8 cellular contexts compared by ENCODE assay signal in genomic region chr1:26705227-26705626, GRCh38. TPM values are rescaled to one million over a fixed set of nuclear protein-coding genes. Genes with fewer than 3 reads are reported as not detected.
DNase-seq lines count a peak whose midpoint lies in the region; ATAC-seq, FAIRE-seq and TF ChIP-seq lines count a peak whose summit lies in the region.
"Not testable (repeated sequence)": the region's sequence is repeated elsewhere in the genome, so short reads cannot be mapped to it uniquely, and the experiment has no call there.

No MANE protein-coding gene starts in this region.

- not testable (repeated sequence) for H3K27ac ChIP-seq in BLaER1 treated with 17β-estradiol and CSF1 and Interleukin-3, amounts not matched to agents 10 nM and 100 nM; neural progenitor cell
- peak overlapping the region; percentile 52; the same call in 1 of the 2 replicates for H3K27ac ChIP-seq in HCT116 (ENCODE audit: low read depth, low read length)
- peak overlapping the region; percentile 90 for H3K27ac ChIP-seq in PC-9
- peak overlapping the region; percentile 50 for H3K27ac ChIP-seq in colonic mucosa
- peak overlapping the region; percentile 72 for H3K27ac ChIP-seq in HepG2 (ENCODE audit: extremely low read length, insufficient read depth, low read length)

- H3K27ac Mint-ChIP-seq in activated CD8-positive, alpha-beta T cell treated with anti-CD3 and anti-CD28 coated beads for 36 hours = peak overlapping the region; percentile 85
- H3K27ac Mint-ChIP-seq in neural progenitor cell = not testable (repeated sequence)
- H3K27ac Mint-ChIP-seq in stimulated activated naive CD8-positive, alpha-beta T cell treated with anti-CD3 and anti-CD28 coated beads, Interleukin-15, Interleukin-2, amounts not matched to agents 100 ng/mL and 50 ng/mL, for 24 hours = peak overlapping the region; percentile 83

- not testable (repeated sequence) for BruUV-seq in HCT116 (replicated peaks; lab: Mats Ljungman, UMichigan); PC-9 (replicated peaks; lab: Mats Ljungman, UMichigan); HepG2 (replicated peaks; lab: Mats Ljungman, UMichigan)

- peaks cover 63% of the 10 kb centered on the region for H3F3A ChIP-seq in PC-9 (ENCODE audit: insufficient read depth, low read depth)
- not testable (repeated sequence) for H3F3A ChIP-seq in neural progenitor cell (ENCODE audit: low read depth)

- not testable (repeated sequence) for TF ChIP-seq EP300 in HepG2 (IDR thresholded peaks at IDR 0.05; ENCODE audit: low read depth in 2 of 2, low read length in 2 of 2); HepG2 (CRISPR knock-in tag; IDR thresholded peaks at IDR 0.05; ENCODE audit: borderline replicate concordance)

- not testable (repeated sequence) for H3K9me3 Mint-ChIP-seq in activated CD8-positive, alpha-beta T cell treated with anti-CD3 and anti-CD28 coated beads for 36 hours; neural progenitor cell; stimulated activated naive CD8-positive, alpha-beta T cell treated with anti-CD3 and anti-CD28 coated beads, Interleukin-15, Interleukin-2, amounts not matched to agents 100 ng/mL and 50 ng/mL, for 24 hours

- in situ Hi-C loops in HepG2 (cut with HindIII; ENCODE audit: extremely low pct_ligation_motif_present, low pct_unique_long_range_greater_than_20kb) = not testable (repeated sequence)

- H4K20me1 ChIP-seq in BLaER1 treated with 17β-estradiol and CSF1 and Interleukin-3, amounts not matched to agents 10 nM and 100 nM = peaks cover 99 to 100% (median 100%) of the 10 kb centered on the region in 11 experiments
- H4K20me1 ChIP-seq in HCT116 (ENCODE audit: insufficient read depth) = peaks cover 33% of the 10 kb centered on the region; the same call in 1 of the 2 replicates
- H4K20me1 ChIP-seq in PC-9 (ENCODE audit: insufficient read depth) = not testable (repeated sequence)
- H4K20me1 ChIP-seq in HepG2 (ENCODE audit: insufficient read depth, low read length) = peaks cover 35% of the 10 kb centered on the region
- H4K20me1 ChIP-seq in neural progenitor cell (ENCODE audit: low read depth) = peaks cover 100% of the 10 kb centered on the region

- POLR2A ChIA-PET in HCT116 (lab: Charles Lee) = not testable (repeated sequence)
- POLR2A ChIA-PET in PC-9 (lab: Charles Lee; ENCODE audit: unreplicated experiment) (interaction anchor here (1.2 kb wide), 1 partner anchor 12 kb away, joined by 5 read pairs; no protein-coding TSS in a partner anchor), HepG2 (lab: Yijun Ruan, JAX) (interaction anchor here (1.6 to 6.3 kb wide), 4 partner anchors 8 to 80 kb away, joined by 5 to 44 read pairs (median 16); no protein-coding TSS in a partner anchor)
- POLR2A ChIA-PET in activated CD8-positive, alpha-beta T cell treated with anti-CD3 and anti-CD28 coated beads for 36 hours (lab: Charles Lee) = interaction anchor here (0.6 to 15.4 kb wide), 11 partner anchors 8 to 1121 kb away, joined by 3 to 283 read pairs (median 9); partner anchors contain the start of gene PIGV

- peak overlapping the region; percentile 68 to 95 (median 89) for H3K4me2 ChIP-seq in BLaER1 treated with 17β-estradiol and CSF1 and Interleukin-3, amounts not matched to agents 10 nM and 100 nM
- H3K4me2 ChIP-seq in HCT116 (ENCODE audit: low read length) (peak overlapping the region; percentile 65), PC-9 (peak overlapping the region; percentile 99), HepG2 (ENCODE audit: low read depth, low read length) (peak overlapping the region; percentile 76), neural progenitor cell (peak overlapping the region; percentile 58)

- not testable (repeated sequence) for H2AFZ ChIP-seq in HCT116 (ENCODE audit: low read depth, low read length, poor library complexity, severe bottlenecking); PC-9; HepG2 (ENCODE audit: low read length); neural progenitor cell (replicated peaks)

- H3K27me3 Mint-ChIP-seq in activated CD8-positive, alpha-beta T cell treated with anti-CD3 and anti-CD28 coated beads for 36 hours; neural progenitor cell (ENCODE audit: insufficient read depth, low read depth); stimulated activated naive CD8-positive, alpha-beta T cell treated with anti-CD3 and anti-CD28 coated beads, Interleukin-15, Interleukin-2, amounts not matched to agents 100 ng/mL and 50 ng/mL, for 24 hours: not testable (repeated sequence)

- H3K36me3 Mint-ChIP-seq in activated CD8-positive, alpha-beta T cell treated with anti-CD3 and anti-CD28 coated beads for 36 hours (ENCODE audit: low read depth) = peaks cover 49% of the 10 kb centered on the region
- H3K36me3 Mint-ChIP-seq in neural progenitor cell = peaks cover 26% of the 10 kb centered on the region
- H3K36me3 Mint-ChIP-seq in stimulated activated naive CD8-positive, alpha-beta T cell treated with anti-CD3 and anti-CD28 coated beads, Interleukin-15, Interleukin-2, amounts not matched to agents 100 ng/mL and 50 ng/mL, for 24 hours (ENCODE audit: low read depth) = peaks cover 41% of the 10 kb centered on the region

- intact Hi-C loops in HCT116 (cut with micrococcal nuclease); PC-9 (cut with micrococcal nuclease; ENCODE audit: unreplicated experiment); activated CD8-positive, alpha-beta T cell treated with anti-CD3 and anti-CD28 coated beads for 36 hours (cut with micrococcal nuclease); colonic mucosa (cut with DNase I); HepG2 (cut with micrococcal nuclease; ENCODE audit: unreplicated experiment): not testable (repeated sequence)

- not testable (repeated sequence) for H3K4me3 Mint-ChIP-seq in activated CD8-positive, alpha-beta T cell treated with anti-CD3 and anti-CD28 coated beads for 36 hours; neural progenitor cell; stimulated activated naive CD8-positive, alpha-beta T cell treated with anti-CD3 and anti-CD28 coated beads, Interleukin-15, Interleukin-2, amounts not matched to agents 100 ng/mL and 50 ng/mL, for 24 hours

- not testable (repeated sequence) for TF ChIP-seq POLR2A in HCT116 (IDR thresholded peaks at IDR 0.05; ENCODE audit: borderline replicate concordance, extremely low read depth, insufficient read depth, insufficient read length); HepG2 (IDR thresholded peaks at IDR 0.05; ENCODE audit: insufficient read depth in 1 of 2, low read depth in 2 of 2, low read length in 2 of 2)

- not testable (repeated sequence) for H3K9ac ChIP-seq in BLaER1 treated with 17β-estradiol and CSF1 and Interleukin-3, amounts not matched to agents 10 nM and 100 nM; colonic mucosa (ENCODE audit: low read depth in 2 of 2, low read length in 2 of 2); HepG2 (ENCODE audit: insufficient read depth, low read depth, low read length); neural progenitor cell
- H3K9ac ChIP-seq in HCT116 (ENCODE audit: low read length) = 0 out of 2 replicates have a peak overlapping the region, but pooled peaks have one; percentile 1

- not testable (repeated sequence) for H3K27me3 ChIP-seq in BLaER1 treated with 17β-estradiol and CSF1 and Interleukin-3, amounts not matched to agents 10 nM and 100 nM; HCT116 (ENCODE audit: insufficient read depth, low read length); PC-9 (ENCODE audit: insufficient read depth, low read depth); colonic mucosa; HepG2 (ENCODE audit: control insufficient read depth in 1 of 2, insufficient read depth in 2 of 2, low read length in 2 of 2); neural progenitor cell

- H3K9me2 ChIP-seq in HCT116 (ENCODE audit: insufficient read depth); PC-9 (ENCODE audit: insufficient read depth): not testable (repeated sequence)

- WGBS in HepG2 (ENCODE audit: low lambda C conversion rate) = 77% methylated on average over 4 of the region's 4 CpGs

- H3K4me1 ChIP-seq in BLaER1 treated with 17β-estradiol and CSF1 and Interleukin-3, amounts not matched to agents 10 nM and 100 nM = peaks cover 78 to 86% (median 80%) of the 10 kb centered on the region in 10 experiments
- H3K4me1 ChIP-seq in HCT116 (ENCODE audit: control insufficient read depth in 1 of 2, insufficient read depth in 2 of 2, low read length in 2 of 2) (peaks cover 45 to 66% of the 10 kb centered on the region in 2 experiments), PC-9 (replicated peaks; ENCODE audit: insufficient read depth) (peaks cover 75% of the 10 kb centered on the region), colonic mucosa (peaks cover 38% of the 10 kb centered on the region), HepG2 (ENCODE audit: insufficient read depth, low read length) (peaks cover 78% of the 10 kb centered on the region), neural progenitor cell (peaks cover 57% of the 10 kb centered on the region)

- RAD21 ChIA-PET in HCT116 (lab: Charles Lee; ENCODE audit: low non-redundant PET in 1 of 2, low total read pairs in 2 of 2, uncharacterized antibody in 2 of 2, unreplicated experiment in 2 of 2) = not testable (repeated sequence)

- not testable (repeated sequence) for H3K4me3 ChIP-seq in BLaER1 treated with 17β-estradiol and CSF1 and Interleukin-3, amounts not matched to agents 10 nM and 100 nM; HCT116 (replicated peaks in 1 of 2; ENCODE audit: low read depth in 1 of 2, low read length in 2 of 2); colonic mucosa; HepG2 (replicated peaks in 1 of 3; ENCODE audit: insufficient read depth in 1 of 3, low read depth in 2 of 3, low read length in 3 of 3); neural progenitor cell
- H3K4me3 ChIP-seq in PC-9 = peak overlapping the region; percentile 27; the same call in 1 of the 2 replicates

- H3K79me2 ChIP-seq in HCT116 (ENCODE audit: insufficient read depth, low read length) (peaks cover 98% of the 10 kb centered on the region), PC-9 (ENCODE audit: low read depth) (peaks cover 91% of the 10 kb centered on the region), HepG2 (ENCODE audit: insufficient read depth, low read length) (peaks cover 91% of the 10 kb centered on the region), neural progenitor cell (ENCODE audit: low read depth) (peaks cover 100% of the 10 kb centered on the region)

- CTCF ChIA-PET in HCT116 (lab: Charles Lee); HepG2 (lab: Yijun Ruan, JAX; ENCODE audit: low intra/inter-chr PET ratio, low total read pairs): not testable (repeated sequence)
- CTCF ChIA-PET in PC-9 (lab: Charles Lee) = interaction anchor here (0.7 to 1.2 kb wide), 3 partner anchors 14 to 144 kb away, joined by 3 to 7 read pairs (median 3); no protein-coding TSS in a partner anchor
- CTCF ChIA-PET in activated CD8-positive, alpha-beta T cell treated with anti-CD3 and anti-CD28 coated beads for 36 hours (lab: Charles Lee) = interaction anchor here (1.4 to 11.2 kb wide), 3 partner anchors 23 to 103 kb away, joined by 3 to 126 read pairs (median 36); partner anchors contain the start of gene PIGV

- peaks cover 33% of the 10 kb centered on the region for H3K4me1 Mint-ChIP-seq in activated CD8-positive, alpha-beta T cell treated with anti-CD3 and anti-CD28 coated beads for 36 hours (ENCODE audit: low read depth)
- peaks cover 27% of the 10 kb centered on the region for H3K4me1 Mint-ChIP-seq in neural progenitor cell
- H3K4me1 Mint-ChIP-seq in stimulated activated naive CD8-positive, alpha-beta T cell treated with anti-CD3 and anti-CD28 coated beads, Interleukin-15, Interleukin-2, amounts not matched to agents 100 ng/mL and 50 ng/mL, for 24 hours (ENCODE audit: low read depth) = not testable (repeated sequence)

- H3K36me3 ChIP-seq in BLaER1 treated with 17β-estradiol and CSF1 and Interleukin-3, amounts not matched to agents 10 nM and 100 nM = peaks cover 16 to 90% (median 69%) of the 10 kb centered on the region in 11 experiments
- H3K36me3 ChIP-seq in HCT116 (ENCODE audit: control insufficient read depth in 1 of 2, insufficient read depth in 2 of 2, low read length in 2 of 2); PC-9 (ENCODE audit: low read depth); colonic mucosa; HepG2 (replicated peaks in 1 of 2; ENCODE audit: control insufficient read depth in 1 of 2, insufficient read depth in 2 of 2, low read length in 2 of 2); neural progenitor cell: not testable (repeated sequence)

- TF ChIP-seq RAD21 in HCT116 (IDR thresholded peaks at IDR 0.05; ENCODE audit: low read depth); HepG2 (CRISPR knock-in tag; IDR thresholded peaks at IDR 0.05): not testable (repeated sequence)

- not testable (repeated sequence) for TF ChIP-seq CTCF in HCT116 (IDR thresholded peaks at IDR 0.05 in 2 of 3, conservative IDR thresholded peaks at IDR 0.05 in 1 of 3; ENCODE audit: borderline replicate concordance in 1 of 3, insufficient read depth in 1 of 3, low read depth in 2 of 3, low read length in 2 of 3); PC-9 (conservative IDR thresholded peaks at IDR 0.05); activated CD8-positive, alpha-beta T cell treated with anti-CD3 and anti-CD28 coated beads for 36 hours (IDR thresholded peaks at IDR 0.05); colonic mucosa (IDR thresholded peaks at IDR 0.05); HepG2 (CRISPR knock-in tag; IDR thresholded peaks at IDR 0.05); neural progenitor cell (IDR thresholded peaks at IDR 0.05)

- not testable (repeated sequence) for DNase-seq in HCT116 (ENCODE audit: low read depth, low spot score); activated CD8-positive, alpha-beta T cell treated with anti-CD3 and anti-CD28 coated beads for 36 hours; colonic mucosa; HepG2 (ENCODE audit: low spot score); neural progenitor cell (ENCODE audit: low spot score)
- peak in 1 of 2 experiments; percentile 5 for DNase-seq in PC-9

- not testable (repeated sequence) for FAIRE-seq in HepG2 (lab: Jason Lieb, UNC)

- not testable (repeated sequence) for H3K9me3 ChIP-seq in BLaER1 treated with 17β-estradiol and CSF1 and Interleukin-3, amounts not matched to agents 10 nM and 100 nM (replicated peaks in 1 of 11); HCT116 (ENCODE audit: control insufficient read depth in 1 of 2, insufficient read depth in 1 of 2, low read depth in 1 of 2, low read length in 2 of 2); PC-9 (ENCODE audit: insufficient read depth, low read depth); colonic mucosa; HepG2 (ENCODE audit: low read length); neural progenitor cell (ENCODE audit: low read depth)

- ATAC-seq in HCT116; activated CD8-positive, alpha-beta T cell treated with anti-CD3 and anti-CD28 coated beads for 36 hours; HepG2: not testable (repeated sequence)

RNA-seq across cellular contexts. Expression of gene ARID1A, which starts 9.4 kb away (rescaled TPM):
- 62.8 TPM for total RNA-seq in HCT116 (2021; ENCODE audit: unreplicated experiment)
- 55.1 and 56.3 TPM in 2 replicates for polyA plus RNA-seq in HCT116 (2012)
- 44.8 and 60.5 TPM in 2 replicates for total RNA-seq in PC-9 (2021)
- 10 to 100 TPM; 82.4 to 84.9 TPM for total RNA-seq in activated CD8-positive, alpha-beta T cell treated with anti-CD3 and anti-CD28 coated beads for 36 hours
- total RNA-seq in colonic mucosa = 10 to 100 TPM; 49.6 to 76.2 TPM
- total RNA-seq in HepG2 (2016; rRNA removed; fragmentation: Illumina TruSeq; extraction: Trizol) = 11.9 and 18.4 TPM in 2 replicates
- 4.1 and 5.0 TPM in 2 replicates for total RNA-seq in HepG2 (2016; cell fraction: cytosol; rRNA removed; fragmentation: Illumina TruSeq; extraction: Trizol; ENCODE audit: low read depth)
- 10.4 and 13.8 TPM in 2 replicates for total RNA-seq in HepG2 (2016; cell fraction: insoluble cytoplasmic fraction; rRNA removed; fragmentation: Illumina TruSeq; extraction: Trizol)
- total RNA-seq in HepG2 (2016; cell fraction: membrane; rRNA removed; fragmentation: Illumina TruSeq; extraction: Trizol) = 10.6 and 11.3 TPM in 2 replicates
- 20.9 and 30.6 TPM in 2 replicates for total RNA-seq in HepG2 (2016; cell fraction: nucleus; rRNA removed; fragmentation: Illumina TruSeq; extraction: Trizol)
- polyA plus RNA-seq in HepG2 (2011; rRNA removed) = 12.3 and 15.9 TPM in 2 replicates
- 6.7 and 7.1 TPM in 2 replicates for polyA plus RNA-seq in HepG2 (2011; cell fraction: cytosol; rRNA removed)
- polyA plus RNA-seq in HepG2 (2011; cell fraction: nucleus; rRNA removed) = 34.6 and 44.4 TPM in 2 replicates
- polyA plus RNA-seq in HepG2 (2012) = 22.4 and 26.3 TPM in 2 replicates
- 0.76 and 0.82 TPM in 2 replicates for polyA plus RNA-seq in HepG2 (2016; cell fraction: cytosol; fragmentation: Illumina TruSeq; extraction: Trizol; ENCODE audit: low read depth)
- polyA plus RNA-seq in HepG2 (2016; cell fraction: insoluble cytoplasmic fraction; fragmentation: Illumina TruSeq; extraction: Trizol; ENCODE audit: low read depth) = 19.7 and 29.5 TPM in 2 replicates
- 1.7 and 2.3 TPM in 2 replicates for polyA plus RNA-seq in HepG2 (2016; cell fraction: membrane; fragmentation: Illumina TruSeq; extraction: Trizol; ENCODE audit: low read depth)
- 63.3 and 66.4 TPM in 2 replicates for polyA plus RNA-seq in HepG2 (2016; cell fraction: nucleus; fragmentation: Illumina TruSeq; extraction: Trizol; ENCODE audit: insufficient read depth, low read depth)
- polyA minus RNA-seq in HepG2 (2011; rRNA and poly(A)+ RNA removed; ENCODE audit: low replicate concordance) = 17.9 and 25.6 TPM in 2 replicates
- 22.4 and 28.0 TPM in 2 replicates for polyA minus RNA-seq in HepG2 (2011; cell fraction: cytosol; rRNA and poly(A)+ RNA removed)
- polyA minus RNA-seq in HepG2 (2011; cell fraction: nucleus; rRNA and poly(A)+ RNA removed) = 25.2 and 31.6 TPM in 2 replicates
- total RNA-seq in neural progenitor cell (ENCODE audit: low replicate concordance) = 43.1 and 70.6 TPM in 2 replicates
